ENCODE assay signal across 1 cellular context in genomic region chr11:86228269-86228966, GRCh38.
TF ChIP-seq lines count a peak whose summit lies in the region.

No MANE protein-coding gene starts in this region.

TF ChIP-seq in WTC11, 78 proteins besides CTCF, POLR2A, EP300 and RAD21 (continued from another document):
- TF ChIP-seq ZNF121 (CRISPR knock-in tag; IDR thresholded peaks at IDR 0.05) (no peak), ETV6 (CRISPR knock-in tag; IDR thresholded peaks at IDR 0.05) (no peak), CREB1 (CRISPR knock-in tag; IDR thresholded peaks at IDR 0.05) (no peak), KAT7 (CRISPR knock-in tag; IDR thresholded peaks at IDR 0.05; ENCODE audit: borderline replicate concordance) (no peak), FOXP1 (CRISPR knock-in tag; IDR thresholded peaks at IDR 0.05; ENCODE audit: borderline replicate concordance) (no peak)
